In genomic region chr9:20087481-20087880, GRCh38 we compare ENCODE assay signal across 26 cellular contexts.
"Had no signal": no experiment of that assay in that cellular context is flagged by ENCODE, and none has a peak within 500 bp of the region (broad histone marks: within the 10 kb centered on the region; RNA-seq: fewer than 3 reads in every experiment).

No MANE protein-coding gene starts in this region.

- DNase-seq: activated CD4-positive, alpha-beta memory T cell treated with anti-CD3 and anti-CD28 coated beads for 36 hours; activated CD4-positive, alpha-beta T cell treated with anti-CD3 and anti-CD28 coated beads for 4 hours; activated gamma-delta T cell treated with Interleukin-2 at 50 U/mL for 16 hours; activated T-cell treated with anti-CD3 and anti-CD28 coated beads for 4 hours; amygdala; body of pancreas; central memory CD4-positive, alpha-beta T cell; erythroblast; gastrocnemius medialis; head of caudate nucleus; left lung; nephron progenitor cell; occipital lobe; retina; stimulated activated CD4-positive, alpha-beta T cell treated with anti-CD3 and anti-CD28 coated beads, Interleukin-12 subunit alpha, Interleukin-12 subunit beta, amount 100 ng/mL, for 4 hours; stimulated activated CD4-positive, alpha-beta T cell treated with anti-CD3 and anti-CD28 coated beads, Interleukin-1b, Interleukin-23, amount 100 ng/mL, for 48 hours; stimulated activated naive CD8-positive, alpha-beta T cell treated with anti-CD3 and anti-CD28 coated beads, Interleukin-15, Interleukin-2, amounts not matched to agents 100 U/mL and 50 U/mL, for 24 hours; substantia nigra; transverse colon; uterus had no signal

- H3K27ac ChIP-seq: body of pancreas, coronary artery, gastrocnemius medialis, left lung, transverse colon, uterus had no signal

- H3K27ac Mint-ChIP-seq: activated CD4-positive, alpha-beta memory T cell treated with anti-CD3 and anti-CD28 coated beads for 36 hours; activated naive CD4-positive, alpha-beta T cell treated with anti-CD3 and anti-CD28 coated beads, Interleukin-2, amount 50 U/mL, for 72 hours; activated T-helper 1 cell treated with anti-CD3 and anti-CD28 coated beads, Interleukin-12 subunit alpha, Interleukin-12 subunit beta, Interleukin-2, Interleukin-4 antibody, amounts not matched to agents 30 ng/mL and 10 ng/mL and 1 ng/mL, durations not matched to agents 14 hours and 24 hours and 36 hours; mesothelial cell of epicardium; nephron progenitor cell; T-helper 2 cell treated with Interferon-gamma antibody and Interleukin-4, amounts not matched to agents 5 μg/mL and 100 μg/mL, for 36 hours; WTC11 had no signal

- H3K9me3 ChIP-seq: body of pancreas, gastrocnemius medialis, left lung, transverse colon, uterus had no signal

- H3K36me3 ChIP-seq: gastrocnemius medialis, left lung, transverse colon, uterus had no signal

- H3K4me1 Mint-ChIP-seq: mesothelial cell of epicardium had no signal

- H3K4me1 ChIP-seq: body of pancreas, gastrocnemius medialis, left lung, transverse colon, uterus had no signal

- H3K4me3 Mint-ChIP-seq: activated CD4-positive, alpha-beta memory T cell treated with anti-CD3 and anti-CD28 coated beads for 36 hours; activated T-helper 1 cell treated with anti-CD3 and anti-CD28 coated beads, Interleukin-12 subunit alpha, Interleukin-12 subunit beta, Interleukin-2, Interleukin-4 antibody, amounts not matched to agents 30 ng/mL and 10 ng/mL and 1 ng/mL, durations not matched to agents 14 hours and 24 hours and 36 hours; mesothelial cell of epicardium; nephron progenitor cell; T-helper 2 cell treated with Interferon-gamma antibody and Interleukin-4, amounts not matched to agents 5 μg/mL and 100 μg/mL, for 36 hours; WTC11 had no signal

- H3K27me3 ChIP-seq: body of pancreas, gastrocnemius medialis, transverse colon, uterus had no signal

- ATAC-seq: activated naive CD4-positive, alpha-beta T cell treated with anti-CD3 and anti-CD28 coated beads, Interleukin-2, amount 50 U/mL, for 72 hours; body of pancreas; gastrocnemius medialis; left lung; stimulated activated naive CD8-positive, alpha-beta T cell treated with anti-CD3 and anti-CD28 coated beads, Interleukin-15, Interleukin-2, amounts not matched to agents 100 U/mL and 50 U/mL, for 24 hours; WTC11 had no signal

- H3K36me3 Mint-ChIP-seq: mesothelial cell of epicardium, WTC11 had no signal

- H3K4me3 ChIP-seq: body of pancreas, coronary artery, gastrocnemius medialis, left lung, transverse colon, uterus had no signal
